8 cellular contexts compared by ENCODE assay signal in the genomic region with DNA sequence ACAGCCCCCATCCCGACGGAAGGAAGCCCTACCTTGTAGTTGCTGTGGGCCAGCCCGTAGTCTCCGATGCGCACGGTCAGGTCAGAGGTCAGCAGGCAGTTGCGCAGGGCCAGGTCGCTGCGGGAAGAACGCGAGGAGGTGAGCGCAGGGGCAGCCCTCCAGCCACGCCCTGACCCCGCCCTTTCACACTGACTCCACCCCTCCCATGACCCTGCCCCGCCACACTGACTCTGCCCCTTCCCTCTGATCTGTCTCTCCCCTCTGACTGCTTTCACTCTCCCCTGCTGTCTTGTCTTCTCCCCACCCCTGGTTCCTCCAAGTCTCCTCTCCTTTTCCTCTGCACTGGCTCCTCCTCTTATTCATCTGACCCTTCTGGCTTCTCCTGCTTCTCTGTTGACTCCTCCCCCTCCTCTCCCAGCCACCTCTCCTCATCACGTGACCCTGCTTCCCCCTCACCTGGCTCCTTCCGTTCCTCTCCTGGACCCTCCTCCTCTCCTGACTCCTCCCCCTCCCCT. TPM values are rescaled to one million over a fixed set of nuclear protein-coding genes. Genes with fewer than 3 reads are reported as not detected.
A peak's percentile ranks its signal among the peaks of the same experiment; 100 is the strongest.
DNase-seq lines count a peak whose midpoint lies in the region; ATAC-seq, FAIRE-seq and TF ChIP-seq lines count a peak whose summit lies in the region.

No MANE protein-coding gene starts in this region.

- H3K9me3 ChIP-seq in OCI-LY1 (ENCODE audit: low read length) (no peaks in the 10 kb centered on the region), kidney (ENCODE audit: control insufficient read depth in 1 of 2, low read length in 2 of 2) (no peaks in the 10 kb centered on the region), thymus (ENCODE audit: control insufficient read depth) (no peaks in the 10 kb centered on the region)

- intact Hi-C loops in kidney (cut with DNase I), result no loop called here

- H3K4me3 ChIP-seq in OCI-LY1 (ENCODE audit: low read depth, low read length, poor library complexity, severe bottlenecking) (peak overlapping the region; percentile 12), kidney (ENCODE audit: low read length in 2 of 2) (peak overlapping the region; percentile 29 to 35), thymus (ENCODE audit: low read length) (peak overlapping the region; percentile 9)

- DNase-seq in HT-29 (ENCODE audit: low spot score) (peak; percentile 100), kidney (peak; percentile 94)
- DNase-seq in activated naive CD4-positive, alpha-beta T cell treated with Interleukin-2 at 50 U/mL for 16 hours, result peak; percentile 52

- no peaks in the 10 kb centered on the region for H4K20me1 ChIP-seq in OCI-LY1 (ENCODE audit: insufficient read depth, low read length)

- no peak for ATAC-seq in GM21723 (IDR thresholded peaks at IDR 0.05; ENCODE audit: unreplicated experiment)
- no peak for ATAC-seq in GM18520 (IDR thresholded peaks at IDR 0.05; ENCODE audit: unreplicated experiment)

- peak overlapping the region; percentile 88 for H3K27ac ChIP-seq in 22Rv1
- H3K27ac ChIP-seq in OCI-LY1 (ENCODE audit: low read depth, low read length, poor library complexity, severe bottlenecking), result no peak overlapping the region
- no peak overlapping the region for H3K27ac ChIP-seq in kidney (ENCODE audit: low read depth in 2 of 2, low read length in 2 of 2)
- H3K27ac ChIP-seq in thymus (ENCODE audit: low read depth), result no peak overlapping the region

- no peaks in the 10 kb centered on the region for H3F3A ChIP-seq in OCI-LY1 (ENCODE audit: insufficient read depth, low read length)

- no peak overlapping the region for H2AFZ ChIP-seq in OCI-LY1 (ENCODE audit: low read length)

- peaks cover 7% of the 10 kb centered on the region for H3K4me1 ChIP-seq in OCI-LY1 (ENCODE audit: insufficient read depth, low read length, severe bottlenecking)
- H3K4me1 ChIP-seq in kidney (ENCODE audit: control insufficient read depth in 1 of 2, insufficient read depth in 1 of 2, low read depth in 1 of 2, low read length in 2 of 2), result peaks cover 0 to 2% of the 10 kb centered on the region in 2 donors
- H3K4me1 ChIP-seq in thymus (ENCODE audit: control insufficient read depth, insufficient read depth, low read length), result peaks cover 2% of the 10 kb centered on the region

- H3K4me2 ChIP-seq in OCI-LY1 (ENCODE audit: low read length), result peak overlapping the region; percentile 14; the same call in 1 of the 2 replicates

- H3K27me3 ChIP-seq in OCI-LY1 (ENCODE audit: insufficient read depth, low read length), result no peaks in the 10 kb centered on the region
- H3K27me3 ChIP-seq in thymus (ENCODE audit: control insufficient read depth, insufficient read depth), result peaks cover 13% of the 10 kb centered on the region

- 6% methylated on average over 17 of the region's 17 CpGs for WGBS in thymus

- TF ChIP-seq CTCF in 22Rv1 (IDR thresholded peaks at IDR 0.05), result no peak
- no peak for TF ChIP-seq CTCF in OCI-LY1 (IDR thresholded peaks at IDR 0.05; ENCODE audit: low read length)
- no peak for TF ChIP-seq CTCF in kidney (IDR thresholded peaks at IDR 0.05; ENCODE audit: borderline replicate concordance, extremely low read depth, insufficient read depth)

- no peaks in the 10 kb centered on the region for H3K36me3 ChIP-seq in OCI-LY1 (ENCODE audit: insufficient read depth, low read length)
- no peaks in the 10 kb centered on the region for H3K36me3 ChIP-seq in kidney (ENCODE audit: control insufficient read depth in 1 of 2, insufficient read depth in 2 of 2, low read length in 2 of 2)
- H3K36me3 ChIP-seq in thymus (ENCODE audit: control insufficient read depth, insufficient read depth), result no peaks in the 10 kb centered on the region

- no peaks in the 10 kb centered on the region for H3K79me2 ChIP-seq in OCI-LY1 (ENCODE audit: insufficient read depth, low read length)

- no peak for FAIRE-seq in kidney (lab: Jason Lieb, UNC)

- H3K9me2 ChIP-seq in OCI-LY1 (ENCODE audit: low read depth, low read length), result no peaks in the 10 kb centered on the region

- H3K9ac ChIP-seq in OCI-LY1 (ENCODE audit: low read length) (no peak overlapping the region), kidney (ENCODE audit: low read length in 2 of 2) (no peak overlapping the region)

RNA-seq across cellular contexts. Expression of a gene that starts 10.1 kb away (rescaled TPM):
- total RNA-seq in HT-29 (2014; rRNA removed; shearing (Covaris generic)), result 11.4 and 12.2 TPM in 2 replicates
- total RNA-seq in kidney, result 8.4 TPM
- polyA plus RNA-seq in kidney (ENCODE audit: insufficient read depth, low read depth, low replicate concordance) (4.2 TPM), thymus (1.5 TPM)

RNA-seq across cellular contexts. Expression of a gene that starts 32.3 kb away (rescaled TPM):
- total RNA-seq in HT-29 (2014; rRNA removed; shearing (Covaris generic)), result 145 and 154 TPM in 2 replicates
- 96.1 TPM for total RNA-seq in kidney
- polyA plus RNA-seq in kidney (ENCODE audit: insufficient read depth, low read depth, low replicate concordance), result 51.0 TPM
- 42.4 TPM for polyA plus RNA-seq in thymus

RNA-seq across cellular contexts. Expression of a gene that starts 46.1 kb away (rescaled TPM):
- total RNA-seq in HT-29 (2014; rRNA removed; shearing (Covaris generic)), result 2.7 and 3.6 TPM in 2 replicates
- 1.0 TPM for total RNA-seq in kidney
- 0.28 TPM for polyA plus RNA-seq in kidney (ENCODE audit: insufficient read depth, low read depth, low replicate concordance)
- 0.78 TPM for polyA plus RNA-seq in thymus

RNA-seq across cellular contexts. Expression of a gene that starts 50.5 kb away (rescaled TPM):
- total RNA-seq in HT-29 (2014; rRNA removed; shearing (Covaris generic)), result 48.6 and 55.3 TPM in 2 replicates
- total RNA-seq in kidney, result 2.3 TPM
- polyA plus RNA-seq in kidney (ENCODE audit: insufficient read depth, low read depth, low replicate concordance) (2.3 TPM), thymus (4.3 TPM)

RNA-seq across cellular contexts. Expression of a gene that starts 55.7 kb away (rescaled TPM):
- 96.1 and 120 TPM in 2 replicates for total RNA-seq in HT-29 (2014; rRNA removed; shearing (Covaris generic))
- 34.0 TPM for total RNA-seq in kidney
- 19.0 TPM for polyA plus RNA-seq in kidney (ENCODE audit: insufficient read depth, low read depth, low replicate concordance)
- 8.4 TPM for polyA plus RNA-seq in thymus
